Comparison of ENCODE assay signal across 21 cellular contexts in the genomic region with DNA sequence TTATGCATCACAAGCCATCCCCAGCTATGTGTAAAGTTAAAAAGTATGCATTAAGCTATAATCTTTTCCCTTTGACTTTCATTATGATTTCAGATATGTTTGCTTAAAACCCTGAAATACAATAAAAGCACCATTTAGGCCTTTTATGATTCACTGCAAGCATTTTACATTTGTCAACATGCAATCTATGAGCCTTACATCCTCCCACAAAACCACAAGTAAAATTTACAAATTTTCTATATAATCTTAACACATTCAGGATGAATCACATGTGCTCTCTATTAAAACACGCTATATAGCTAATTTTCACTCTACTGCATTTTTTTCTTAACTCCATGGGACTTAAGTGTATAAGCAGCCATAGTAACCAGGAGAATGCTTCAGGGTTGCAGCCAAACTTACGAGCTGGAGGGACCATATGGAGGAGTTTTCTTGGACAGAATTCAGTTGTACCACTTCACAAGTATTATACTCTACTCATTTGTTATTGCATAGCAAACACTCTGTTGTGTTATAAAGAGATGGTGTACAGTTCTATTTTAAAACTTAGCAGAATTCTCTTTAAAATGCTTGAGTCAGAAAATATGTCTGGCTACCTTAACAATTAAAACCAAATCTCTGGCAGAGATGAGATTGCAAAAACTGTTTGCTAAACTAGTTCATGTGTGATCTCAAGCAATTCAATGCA.
DNase-seq lines count a peak whose midpoint lies in the region; ATAC-seq, FAIRE-seq and TF ChIP-seq lines count a peak whose summit lies in the region.
"Had no signal": no experiment of that assay in that cellular context is flagged by ENCODE, and none has a peak within 500 bp of the region (broad histone marks: within the 10 kb centered on the region; RNA-seq: fewer than 3 reads in every experiment).

No MANE protein-coding gene starts in this region.

- H3K27ac Mint-ChIP-seq in effector memory CD8-positive, alpha-beta T cell, result no peak overlapping the region
- H3K27ac Mint-ChIP-seq: activated naive CD8-positive, alpha-beta T cell treated with anti-CD3 and anti-CD28 coated beads, Interleukin-2, amount 50 U/mL, for 24 hours; CD8-positive, alpha-beta T cell; dendritic cell treated with granulocyte-macrophage colony-stimulating factor and Interleukin-4, amounts not matched to agents 40 ng/mL and 50 ng/mL, for 4 days; stimulated activated memory B cell treated with anti-CD40 and anti-IgM and Interleukin-4, amounts not matched to agents 10 μg/mL and 1 μg/mL and 100 μg/mL, for 72 hours had no signal

- peaks cover 53 to 79% of the 10 kb centered on the region in 2 donors for H3K27me3 Mint-ChIP-seq in effector memory CD8-positive, alpha-beta T cell

- H3K4me3 ChIP-seq in bronchial epithelial cell (ENCODE audit: low read depth, low read length) (no peak overlapping the region), osteoblast (ENCODE audit: insufficient read depth, low read length) (no peak overlapping the region)
- H3K4me3 ChIP-seq: hepatocyte had no signal

- H3K9me3 ChIP-seq in osteoblast (ENCODE audit: low read depth, low read length), result no peaks in the 10 kb centered on the region

- H3K36me3 ChIP-seq in bronchial epithelial cell (ENCODE audit: control insufficient read depth, insufficient read depth, low read length) (no peaks in the 10 kb centered on the region), osteoblast (ENCODE audit: insufficient read depth, low read length) (no peaks in the 10 kb centered on the region)

- no peak overlapping the region for H3K4me3 Mint-ChIP-seq in effector memory CD8-positive, alpha-beta T cell
- H3K4me3 Mint-ChIP-seq: activated naive CD8-positive, alpha-beta T cell treated with anti-CD3 and anti-CD28 coated beads, Interleukin-2, amount 50 U/mL, for 24 hours; CD8-positive, alpha-beta T cell; dendritic cell treated with granulocyte-macrophage colony-stimulating factor and Interleukin-4, amounts not matched to agents 40 ng/mL and 50 ng/mL, for 4 days; stimulated activated memory B cell treated with anti-CD40 and anti-IgM and Interleukin-4, amounts not matched to agents 10 μg/mL and 1 μg/mL and 100 μg/mL, for 72 hours had no signal

- H3K27me3 ChIP-seq in bronchial epithelial cell (ENCODE audit: control insufficient read depth, insufficient read depth, low read length) (no peaks in the 10 kb centered on the region), osteoblast (ENCODE audit: insufficient read depth, low read length) (no peaks in the 10 kb centered on the region)

- H3K4me1 Mint-ChIP-seq in effector memory CD8-positive, alpha-beta T cell (ENCODE audit: low read depth in 2 of 2), result no peaks in the 10 kb centered on the region
- H3K4me1 Mint-ChIP-seq: activated naive CD8-positive, alpha-beta T cell treated with anti-CD3 and anti-CD28 coated beads, Interleukin-2, amount 50 U/mL, for 24 hours; stimulated activated memory B cell treated with anti-CD40 and anti-IgM and Interleukin-4, amounts not matched to agents 10 μg/mL and 1 μg/mL and 100 μg/mL, for 72 hours had no signal

- no peak for FAIRE-seq in bronchial epithelial cell (lab: Jason Lieb, UNC)

- no peak for TF ChIP-seq CTCF in bronchial epithelial cell (IDR thresholded peaks at IDR 0.05; ENCODE audit: insufficient read depth, low read length, severe bottlenecking)
- TF ChIP-seq CTCF in osteoblast (IDR thresholded peaks at IDR 0.05; ENCODE audit: extremely low read depth, low read depth, low read length), result no peak

- H3K9me3 Mint-ChIP-seq in effector memory CD8-positive, alpha-beta T cell, result no peaks in the 10 kb centered on the region
- H3K9me3 Mint-ChIP-seq: activated naive CD8-positive, alpha-beta T cell treated with anti-CD3 and anti-CD28 coated beads, Interleukin-2, amount 50 U/mL, for 24 hours; CD8-positive, alpha-beta T cell had no signal

- no peaks in the 10 kb centered on the region for H3K79me2 ChIP-seq in osteoblast (ENCODE audit: insufficient read depth, low read length)
- H3K79me2 ChIP-seq: hepatocyte had no signal

- no peak overlapping the region for H3K27ac ChIP-seq in osteoblast (ENCODE audit: low read depth, low read length)
- H3K27ac ChIP-seq: hepatocyte, VCaP had no signal

- no peaks in the 10 kb centered on the region for H4K20me1 ChIP-seq in osteoblast (ENCODE audit: insufficient read depth, low read length)

- no peak overlapping the region for H2AFZ ChIP-seq in osteoblast (ENCODE audit: low read length)
- H2AFZ ChIP-seq: hepatocyte had no signal

- peaks cover 17% of the 10 kb centered on the region for H3K4me1 ChIP-seq in osteoblast (ENCODE audit: insufficient read depth, low read length)

- H3K36me3 Mint-ChIP-seq in effector memory CD8-positive, alpha-beta T cell (ENCODE audit: insufficient read depth), result no peaks in the 10 kb centered on the region
- H3K36me3 Mint-ChIP-seq: CD8-positive, alpha-beta T cell; stimulated activated memory B cell treated with anti-CD40 and anti-IgM and Interleukin-4, amounts not matched to agents 10 μg/mL and 1 μg/mL and 100 μg/mL, for 72 hours had no signal

- DNase-seq in EL (peak; percentile 11), NCI-H446 treated with DMSO at 0.1 percent for 48 hours (lab: John Stamatoyannopoulos, UW) (peak; percentile 69), bronchial epithelial cell (ENCODE audit: low read depth) (peak; percentile 67), osteoblast (ENCODE audit: insufficient read length, low spot score, missing footprints) (no peak), NK-92 (lab: John Stamatoyannopoulos, UW; ENCODE audit: unreplicated experiment) (no peak)
- DNase-seq in effector memory CD8-positive, alpha-beta T cell, result no peak
- DNase-seq: activated CD4-positive, alpha-beta T cell treated with anti-CD3 and anti-CD28 coated beads, Interleukin-2, amount 50 U/mL, for 1 hour; activated CD8-positive, alpha-beta memory T cell treated with anti-CD3 and anti-CD28 coated beads, Interleukin-2, amount 50 U/mL, for 4 hours; activated naive CD8-positive, alpha-beta T cell treated with anti-CD3 and anti-CD28 coated beads, Interleukin-2, amount 50 U/mL, for 24 hours; CD8-positive, alpha-beta T cell; DND-41; Kasumi-1; NCI-H1105; NCI-H2081; right cardiac atrium had no signal

- peak overlapping the region; percentile 40 for H3K4me2 ChIP-seq in osteoblast (ENCODE audit: insufficient read depth, low read length)
- H3K4me2 ChIP-seq: hepatocyte had no signal

- ATAC-seq in HG02571 (IDR thresholded peaks at IDR 0.05; ENCODE audit: unreplicated experiment) (no peak), HG03196 (IDR thresholded peaks at IDR 0.05; ENCODE audit: unreplicated experiment) (no peak)
- ATAC-seq in effector memory CD8-positive, alpha-beta T cell (replicated peaks), result no peak
- ATAC-seq: activated naive CD8-positive, alpha-beta T cell treated with anti-CD3 and anti-CD28 coated beads, Interleukin-2, amount 50 U/mL, for 24 hours; CD8-positive, alpha-beta T cell; stimulated activated memory B cell treated with anti-CD40 and anti-IgM and Interleukin-4, amounts not matched to agents 10 μg/mL and 1 μg/mL and 100 μg/mL, for 72 hours had no signal

Comparison
In these comparisons a context has a peak if more than half of its experiments do, and no peak if none do; other contexts are left out.
1. DNase-seq: peak in EL (single experiment), NCI-H446 treated with DMSO at 0.1 percent for 48 hours (single experiment) and bronchial epithelial cell (single experiment); none in osteoblast (single experiment), NK-92 (single experiment) and effector memory CD8-positive, alpha-beta T cell (0 of 3).